11 cellular contexts compared by ENCODE assay signal in the genomic region with DNA sequence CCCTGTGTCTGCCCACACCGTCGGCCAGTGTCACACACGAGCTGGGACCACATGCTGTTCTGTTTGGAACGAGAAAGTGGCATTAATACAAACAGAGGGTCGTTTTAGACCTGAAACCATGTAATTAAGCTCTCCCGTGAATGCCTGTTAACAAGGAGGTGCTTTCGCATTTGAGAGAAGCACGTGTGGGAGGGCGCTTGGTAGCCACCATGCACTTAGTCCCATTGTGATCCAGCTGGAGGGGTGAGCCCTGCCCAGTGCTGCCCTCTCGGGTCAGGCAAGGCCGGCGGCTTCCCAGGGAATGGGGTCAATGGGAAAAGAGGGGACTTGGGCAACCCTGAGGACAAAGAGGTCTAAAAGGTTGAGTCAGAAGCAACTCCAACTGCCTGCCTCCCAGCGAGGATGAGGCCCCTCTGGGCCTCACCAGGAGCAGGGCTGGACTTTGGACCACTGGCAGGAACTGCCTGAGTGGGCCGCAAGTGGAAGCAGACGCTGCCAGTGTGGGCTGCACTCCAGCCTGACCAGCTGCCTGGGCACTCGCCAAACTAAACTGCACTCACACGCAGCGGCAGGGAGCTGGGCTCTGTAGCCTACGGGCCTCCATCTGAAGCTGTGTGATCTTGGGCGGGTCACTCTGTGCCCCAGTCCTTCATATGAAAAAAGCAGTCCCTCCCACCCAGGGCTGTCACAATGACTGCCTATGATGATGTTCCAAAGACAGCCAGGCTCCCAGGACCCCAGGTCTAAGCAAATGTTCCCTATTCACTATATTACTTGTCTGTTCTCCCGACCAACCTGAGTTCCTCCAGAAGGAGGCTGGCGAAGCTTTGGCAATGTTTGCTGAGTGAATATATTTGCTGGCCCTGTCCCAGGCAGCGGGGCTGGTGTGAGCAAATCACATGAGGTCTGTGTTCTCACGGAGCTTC.
DNase-seq lines count a peak whose midpoint lies in the region; ATAC-seq and TF ChIP-seq lines count a peak whose summit lies in the region.
"Had no signal": no experiment of that assay in that cellular context is flagged by ENCODE, and none has a peak within 500 bp of the region (broad histone marks: within the 10 kb centered on the region; RNA-seq: fewer than 3 reads in every experiment).

No MANE protein-coding gene starts in this region.

- H3K36me3 ChIP-seq in right atrium auricular region = peaks cover 4% of the 10 kb centered on the region
- H3K36me3 ChIP-seq in liver (ENCODE audit: control insufficient read depth in 4 of 4, insufficient read depth in 3 of 4, low read depth in 1 of 4, low read length in 3 of 4) = no peaks in the 10 kb centered on the region

- H3K9me3 ChIP-seq in right atrium auricular region (peaks cover 0 to 6% of the 10 kb centered on the region in 2 donors), liver (ENCODE audit: control insufficient read depth in 4 of 4, low read length in 3 of 4) (peaks cover 0 to 4% (median under 1%) of the 10 kb centered on the region in 4 donors)

- H3K27me3 ChIP-seq in right atrium auricular region = no peaks in the 10 kb centered on the region
- no peaks in the 10 kb centered on the region for H3K27me3 ChIP-seq in liver (ENCODE audit: control insufficient read depth in 4 of 4, insufficient read depth in 4 of 4, low read length in 3 of 4)

- ATAC-seq in left cardiac atrium (peak; percentile 18 to 29), HG03139 (IDR thresholded peaks at IDR 0.05; ENCODE audit: unreplicated experiment) (no peak), HG02798 (IDR thresholded peaks at IDR 0.05; ENCODE audit: poor library complexity, unreplicated experiment) (no peak)

- TF ChIP-seq CTCF in right atrium auricular region (IDR thresholded peaks at IDR 0.05) (no peak), astrocyte of the cerebellum (IDR thresholded peaks at IDR 0.05; ENCODE audit: low read depth, low read length, missing control alignments) (no peak), liver (IDR thresholded peaks at IDR 0.05; ENCODE audit: low read depth, low read length, missing input control) (no peak)

- H3K4me1 ChIP-seq in right atrium auricular region (peaks cover 0 to 12% of the 10 kb centered on the region in 2 donors), liver (ENCODE audit: control insufficient read depth in 4 of 4, insufficient read depth in 4 of 4, low read length in 3 of 4) (peaks cover 18 to 57% (median 48%) of the 10 kb centered on the region in 4 donors)

- peak in 1 of 2 donors; percentile 49 for TF ChIP-seq RAD21 in liver (IDR thresholded peaks at IDR 0.05)

- H3K27ac ChIP-seq in right atrium auricular region = no peak overlapping the region
- H3K27ac ChIP-seq in liver (ENCODE audit: low read depth in 1 of 2, low read length in 2 of 2) = peak overlapping the region; percentile 87 to 89

- 44% methylated on average over 24 of the region's 24 CpGs for WGBS in liver

- H3K4me3 ChIP-seq in right atrium auricular region = no peak overlapping the region
- no peak overlapping the region for H3K4me3 ChIP-seq in astrocyte of the cerebellum (ENCODE audit: low read depth, low read length)
- H3K4me3 ChIP-seq in liver (ENCODE audit: low read depth in 1 of 3, low read length in 3 of 3) = no peak overlapping the region
- H3K4me3 ChIP-seq: smooth muscle cell had no signal

- peak overlapping the region in 1 of 2 donors; percentile 11 for H3K9ac ChIP-seq in liver (ENCODE audit: low read depth in 1 of 2, low read length in 2 of 2)

- intact Hi-C loops in left cardiac atrium (cut with DNase I) = no loop called here

- in situ Hi-C loops in astrocyte of the cerebellum (cut with HindIII; ENCODE audit: low sequenced_read_pairs) = no loop called here

- peak; percentile 50 for DNase-seq in left cardiac atrium
- no peak for DNase-seq in right atrium auricular region (ENCODE audit: low spot score)
- peak; percentile 41 for DNase-seq in astrocyte of the cerebellum (ENCODE audit: low read depth)
- no peak for DNase-seq in stimulated activated CD4-positive, alpha-beta T cell treated with anti-CD3 and anti-CD28 coated beads, Interleukin-15, amount 100 ng/mL, for 24 hours
- no peak for DNase-seq in NCI-H524 treated with DMSO at 0.1 percent for 48 hours (lab: John Stamatoyannopoulos, UW)
- DNase-seq: effector memory CD4-positive, alpha-beta T cell; NCI-H226 had no signal

TF ChIP-seq in liver, 16 proteins besides CTCF, POLR2A, EP300 and RAD21:
- TF ChIP-seq HNF4G (IDR thresholded peaks at IDR 0.05) (peak; percentile 89), YY1 (IDR thresholded peaks at IDR 0.05) (peak; percentile 80), GABPA (IDR thresholded peaks at IDR 0.05 in 1 of 2, conservative IDR thresholded peaks at IDR 0.05 in 1 of 2) (no peak), TAF1 (conservative IDR thresholded peaks at IDR 0.05) (no peak), SP1 (IDR thresholded peaks at IDR 0.05) (peak; percentile 96), FOXA2 (IDR thresholded peaks at IDR 0.05) (peak; percentile 33), NR2F2 (IDR thresholded peaks at IDR 0.05) (no peak), EGR1 (IDR thresholded peaks at IDR 0.05; ENCODE audit: low read depth in 2 of 2) (peak in 1 of 2 donors; percentile 66), RXRA (IDR thresholded peaks at IDR 0.05) (peak in 1 of 2 donors; percentile 86), HNF4A (conservative IDR thresholded peaks at IDR 0.05) (peak; percentile 93 to 95), JUND (IDR thresholded peaks at IDR 0.05) (peak; percentile 44 to 58), FOXA1 (IDR thresholded peaks at IDR 0.05) (no peak)
- TF ChIP-seq, protein P1, sequence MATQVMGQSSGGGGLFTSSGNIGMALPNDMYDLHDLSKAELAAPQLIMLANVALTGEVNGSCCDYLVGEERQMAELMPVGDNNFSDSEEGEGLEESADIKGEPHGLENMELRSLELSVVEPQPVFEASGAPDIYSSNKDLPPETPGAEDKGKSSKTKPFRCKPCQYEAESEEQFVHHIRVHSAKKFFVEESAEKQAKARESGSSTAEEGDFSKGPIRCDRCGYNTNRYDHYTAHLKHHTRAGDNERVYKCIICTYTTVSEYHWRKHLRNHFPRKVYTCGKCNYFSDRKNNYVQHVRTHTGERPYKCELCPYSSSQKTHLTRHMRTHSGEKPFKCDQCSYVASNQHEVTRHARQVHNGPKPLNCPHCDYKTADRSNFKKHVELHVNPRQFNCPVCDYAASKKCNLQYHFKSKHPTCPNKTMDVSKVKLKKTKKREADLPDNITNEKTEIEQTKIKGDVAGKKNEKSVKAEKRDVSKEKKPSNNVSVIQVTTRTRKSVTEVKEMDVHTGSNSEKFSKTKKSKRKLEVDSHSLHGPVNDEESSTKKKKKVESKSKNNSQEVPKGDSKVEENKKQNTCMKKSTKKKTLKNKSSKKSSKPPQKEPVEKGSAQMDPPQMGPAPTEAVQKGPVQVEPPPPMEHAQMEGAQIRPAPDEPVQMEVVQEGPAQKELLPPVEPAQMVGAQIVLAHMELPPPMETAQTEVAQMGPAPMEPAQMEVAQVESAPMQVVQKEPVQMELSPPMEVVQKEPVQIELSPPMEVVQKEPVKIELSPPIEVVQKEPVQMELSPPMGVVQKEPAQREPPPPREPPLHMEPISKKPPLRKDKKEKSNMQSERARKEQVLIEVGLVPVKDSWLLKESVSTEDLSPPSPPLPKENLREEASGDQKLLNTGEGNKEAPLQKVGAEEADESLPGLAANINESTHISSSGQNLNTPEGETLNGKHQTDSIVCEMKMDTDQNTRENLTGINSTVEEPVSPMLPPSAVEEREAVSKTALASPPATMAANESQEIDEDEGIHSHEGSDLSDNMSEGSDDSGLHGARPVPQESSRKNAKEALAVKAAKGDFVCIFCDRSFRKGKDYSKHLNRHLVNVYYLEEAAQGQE (IDR thresholded peaks at IDR 0.05) = peak; percentile 47
- TF ChIP-seq, protein P2, sequence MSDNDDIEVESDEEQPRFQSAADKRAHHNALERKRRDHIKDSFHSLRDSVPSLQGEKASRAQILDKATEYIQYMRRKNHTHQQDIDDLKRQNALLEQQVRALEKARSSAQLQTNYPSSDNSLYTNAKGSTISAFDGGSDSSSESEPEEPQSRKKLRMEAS (IDR thresholded peaks at IDR 0.05) = peak; percentile 12
- TF ChIP-seq, protein P3, sequence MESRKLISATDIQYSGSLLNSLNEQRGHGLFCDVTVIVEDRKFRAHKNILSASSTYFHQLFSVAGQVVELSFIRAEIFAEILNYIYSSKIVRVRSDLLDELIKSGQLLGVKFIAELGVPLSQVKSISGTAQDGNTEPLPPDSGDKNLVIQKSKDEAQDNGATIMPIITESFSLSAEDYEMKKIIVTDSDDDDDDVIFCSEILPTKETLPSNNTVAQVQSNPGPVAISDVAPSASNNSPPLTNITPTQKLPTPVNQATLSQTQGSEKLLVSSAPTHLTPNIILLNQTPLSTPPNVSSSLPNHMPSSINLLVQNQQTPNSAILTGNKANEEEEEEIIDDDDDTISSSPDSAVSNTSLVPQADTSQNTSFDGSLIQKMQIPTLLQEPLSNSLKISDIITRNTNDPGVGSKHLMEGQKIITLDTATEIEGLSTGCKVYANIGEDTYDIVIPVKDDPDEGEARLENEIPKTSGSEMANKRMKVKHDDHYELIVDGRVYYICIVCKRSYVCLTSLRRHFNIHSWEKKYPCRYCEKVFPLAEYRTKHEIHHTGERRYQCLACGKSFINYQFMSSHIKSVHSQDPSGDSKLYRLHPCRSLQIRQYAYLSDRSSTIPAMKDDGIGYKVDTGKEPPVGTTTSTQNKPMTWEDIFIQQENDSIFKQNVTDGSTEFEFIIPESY (IDR thresholded peaks at IDR 0.05) = peak; percentile 75
- TF ChIP-seq, protein P4, sequence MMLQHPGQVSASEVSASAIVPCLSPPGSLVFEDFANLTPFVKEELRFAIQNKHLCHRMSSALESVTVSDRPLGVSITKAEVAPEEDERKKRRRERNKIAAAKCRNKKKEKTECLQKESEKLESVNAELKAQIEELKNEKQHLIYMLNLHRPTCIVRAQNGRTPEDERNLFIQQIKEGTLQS (IDR thresholded peaks at IDR 0.05) = no peak
TF ChIP-seq in liver: peak in this region for 11.

Comparison
In these comparisons a context has a peak if more than half of its experiments do, and no peak if none do; other contexts are left out.
1. DNase-seq: peak in left cardiac atrium (single experiment) and astrocyte of the cerebellum (single experiment); none in right atrium auricular region (single experiment), stimulated activated CD4-positive, alpha-beta T cell treated with anti-CD3 and anti-CD28 coated beads, Interleukin-15, amount 100 ng/mL, for 24 hours (single experiment) and NCI-H524 treated with DMSO at 0.1 percent for 48 hours (single experiment).
2. ATAC-seq: peak in left cardiac atrium (2 of 2); none in HG03139 (single experiment) and HG02798 (single experiment).
3. H3K27ac ChIP-seq: peak in liver (2 of 2); none in right atrium auricular region (0 of 2).